1 cellular context compared by ENCODE assay signal in genomic region chr17:70168979-70169706, GRCh38.
TF ChIP-seq lines count a peak whose summit lies in the region.

TSS of gene KCNJ2 (plus strand) at chr17:70169532. CDS start at chr17:70175040, 5,508 bp downstream.

TF ChIP-seq in HEK293, 187 proteins besides CTCF, POLR2A, EP300 and RAD21 (continued from another document and continues in another):
- peak; percentile 83 for TF ChIP-seq ZNF16 (tag by site-specific recombination; IDR thresholded peaks at IDR 0.05; ENCODE audit: low read depth)
- peak; percentile 56 for TF ChIP-seq ZBTB11 (tag by site-specific recombination; conservative IDR thresholded peaks at IDR 0.05; ENCODE audit: low read depth)
- peak; percentile 95 for TF ChIP-seq ZNF335 (tag by site-specific recombination; conservative IDR thresholded peaks at IDR 0.05)
- no peak for TF ChIP-seq ZFP37 (tag by site-specific recombination; IDR thresholded peaks at IDR 0.05)
- TF ChIP-seq KLF1 (tag by site-specific recombination; IDR thresholded peaks at IDR 0.05) = peak; percentile 27; the same call in 1 of the 2 replicates
- TF ChIP-seq BCL6B (tag by site-specific recombination; IDR thresholded peaks at IDR 0.05) = no peak
- peak; percentile 43; the same call in 1 of the 2 replicates for TF ChIP-seq SP2 (tag by site-specific recombination; IDR thresholded peaks at IDR 0.05)
- TF ChIP-seq ZSCAN30 (tag by site-specific recombination; IDR thresholded peaks at IDR 0.05) = 0 out of 2 replicates have a peak, but pooled peaks have one; percentile 79
- TF ChIP-seq ZNF341 (tag by site-specific recombination; IDR thresholded peaks at IDR 0.05; ENCODE audit: low read depth) = peak; percentile 96
- peak; percentile 84 for TF ChIP-seq ZBTB6 (tag by site-specific recombination; IDR thresholded peaks at IDR 0.05)
- peak; percentile 38 for TF ChIP-seq EGR2 (tag by site-specific recombination; IDR thresholded peaks at IDR 0.05; ENCODE audit: low read depth)
- peak; percentile 23; the same call in 1 of the 2 replicates for TF ChIP-seq ZBTB44 (tag by site-specific recombination; IDR thresholded peaks at IDR 0.05)
- TF ChIP-seq ZNF362 (tag by site-specific recombination; IDR thresholded peaks at IDR 0.05) = no peak
- TF ChIP-seq MZF1 (tag by site-specific recombination; IDR thresholded peaks at IDR 0.05; ENCODE audit: borderline replicate concordance) = peak; percentile 59; the same call in 1 of the 2 replicates
- peak; percentile 79 for TF ChIP-seq PBX3 (CRISPR knock-in tag; IDR thresholded peaks at IDR 0.05)
- no peak for TF ChIP-seq ZNF558 (tag by site-specific recombination; IDR thresholded peaks at IDR 0.05)
- no peak for TF ChIP-seq ZNF830 (tag by site-specific recombination; IDR thresholded peaks at IDR 0.05; ENCODE audit: low read depth)
- TF ChIP-seq KLF16 (tag by site-specific recombination; IDR thresholded peaks at IDR 0.05) = peak; percentile 47; the same call in 1 of the 2 replicates
- peak; percentile 24; the same call in 1 of the 2 replicates for TF ChIP-seq KLF7 (tag by site-specific recombination; IDR thresholded peaks at IDR 0.05; ENCODE audit: borderline replicate concordance)
- TF ChIP-seq ZNF398 (tag by site-specific recombination; IDR thresholded peaks at IDR 0.05) = peak; percentile 93
- 0 out of 2 replicates have a peak, but pooled peaks have one; percentile 23 for TF ChIP-seq ZNF394 (tag by site-specific recombination; IDR thresholded peaks at IDR 0.05; ENCODE audit: borderline replicate concordance)
- TF ChIP-seq GLIS1 (tag by site-specific recombination; IDR thresholded peaks at IDR 0.05) = 0 out of 2 replicates have a peak, but pooled peaks have one; percentile 26
- peak; percentile 7; the same call in 1 of the 2 replicates for TF ChIP-seq ZNF133 (tag by site-specific recombination; IDR thresholded peaks at IDR 0.05)
- 0 out of 2 replicates have a peak, but pooled peaks have one; percentile 68 for TF ChIP-seq ZSCAN5A (tag by site-specific recombination; IDR thresholded peaks at IDR 0.05)
- no peak for TF ChIP-seq INSM2 (tag by site-specific recombination; IDR thresholded peaks at IDR 0.05)
- peak; percentile 73 for TF ChIP-seq ZBTB8A (tag by site-specific recombination; IDR thresholded peaks at IDR 0.05)
- TF ChIP-seq ZBTB26 (tag by site-specific recombination; optimal IDR thresholded peaks at IDR 0.05) = peak; percentile 79
- peak; percentile 61; the same call in 1 of the 2 replicates for TF ChIP-seq ZBTB48 (tag by site-specific recombination; IDR thresholded peaks at IDR 0.05)
- TF ChIP-seq SP7 (tag by site-specific recombination; IDR thresholded peaks at IDR 0.05) = peak; percentile 61
- no peak for TF ChIP-seq ZFP69B (tag by site-specific recombination; IDR thresholded peaks at IDR 0.05)
- peak; percentile 87; the same call in 1 of the 2 replicates for TF ChIP-seq ZNF777 (tag by site-specific recombination; IDR thresholded peaks at IDR 0.05; ENCODE audit: borderline replicate concordance)
- TF ChIP-seq ZNF501 (tag by site-specific recombination; IDR thresholded peaks at IDR 0.05) = peak; percentile 61; the same call in 1 of the 2 replicates
- peak; percentile 70 for TF ChIP-seq HIC1 (tag by site-specific recombination; IDR thresholded peaks at IDR 0.05)
- TF ChIP-seq ZNF629 (tag by site-specific recombination; IDR thresholded peaks at IDR 0.05) = peak; percentile 25; the same call in 1 of the 2 replicates
- 0 out of 2 replicates have a peak, but pooled peaks have one; percentile 35 for TF ChIP-seq KLF9 (tag by site-specific recombination; IDR thresholded peaks at IDR 0.05; ENCODE audit: low read depth)
- TF ChIP-seq GLIS2 (tag by site-specific recombination; IDR thresholded peaks at IDR 0.05) = peak; percentile 81
- TF ChIP-seq ZNF223 (tag by site-specific recombination; IDR thresholded peaks at IDR 0.05) = no peak
- peak; percentile 15; the same call in 1 of the 2 replicates for TF ChIP-seq OVOL3 (tag by site-specific recombination; IDR thresholded peaks at IDR 0.05)
